In genomic region chr11:94809251-94809650, GRCh38 we compare ENCODE assay signal across 24 cellular contexts. TPM values are rescaled to one million over a fixed set of nuclear protein-coding genes. Genes with fewer than 3 reads are reported as not detected.
DNase-seq lines count a peak whose midpoint lies in the region; ATAC-seq and TF ChIP-seq lines count a peak whose summit lies in the region.
"Had no signal": no experiment of that assay in that cellular context is flagged by ENCODE, and none has a peak within 500 bp of the region (broad histone marks: within the 10 kb centered on the region; RNA-seq: fewer than 3 reads in every experiment).

No MANE protein-coding gene starts in this region.

- intact Hi-C loops in psoas muscle (cut with DNase I): no loop called here

- peaks cover 3% of the 10 kb centered on the region for H3K9me3 ChIP-seq in SJCRH30 (replicated peaks)
- H3K9me3 ChIP-seq in psoas muscle: no peaks in the 10 kb centered on the region
- H3K9me3 ChIP-seq: gastroesophageal sphincter had no signal

- ATAC-seq in psoas muscle (peak; percentile 52 to 78 (median 66)), HG03442 (IDR thresholded peaks at IDR 0.05; ENCODE audit: unreplicated experiment) (no peak)
- ATAC-seq: activated CD4-positive, alpha-beta T cell treated with anti-CD3 and anti-CD28 coated beads for 36 hours; gastroesophageal sphincter had no signal

- DNase-seq in EH (ENCODE audit: low read depth) (peak; percentile 72), SJCRH30 (no peak), fibroblast of the aortic adventitia (ENCODE audit: low read depth) (no peak), psoas muscle (no peak), GOT3 (lab: John Stamatoyannopoulos, UW) (no peak), NCI-H510A (lab: John Stamatoyannopoulos, UW) (no peak)
- DNase-seq: activated CD4-positive, alpha-beta T cell treated with anti-CD3 and anti-CD28 coated beads for 36 hours; activated naive CD4-positive, alpha-beta T cell treated with anti-CD3 and anti-CD28 coated beads for 36 hours; activated T-cell treated with anti-CD3 and anti-CD28 coated beads, Interleukin-2, amount 50 U/mL, for 48 hours; aorta; CD4-positive, alpha-beta T cell; DMS153; GF-D8; mammary epithelial cell; naive B cell; NCI-H1092; NCI-H2029; NCI-H510A treated with DMSO at 0.1 percent for 48 hours; NK-92 treated with Interleukin-12 subunit alpha and Interleukin-12 subunit beta, amount 100 ng/mL, for 24 hours; SIG-M5; T-helper 1 cell had no signal

- 78 to 85% (median 81%) methylated on average over 5 of the region's 5 CpGs for WGBS in psoas muscle, 3 donors

- TF ChIP-seq CTCF in fibroblast of the aortic adventitia (IDR thresholded peaks at IDR 0.05; ENCODE audit: insufficient read depth, low read length) (peak; percentile 6), psoas muscle (IDR thresholded peaks at IDR 0.05) (no peak)

- H3K36me3 ChIP-seq in SJCRH30 (peaks cover 32% of the 10 kb centered on the region), psoas muscle (ENCODE audit: insufficient read depth in 1 of 2, low read depth in 1 of 2) (peaks cover 2 to 35% of the 10 kb centered on the region in 2 donors)

- H3K4me3 ChIP-seq in SJCRH30 (no peak overlapping the region), fibroblast of the aortic adventitia (ENCODE audit: low read depth, low read length) (no peak overlapping the region), psoas muscle (no peak overlapping the region)
- H3K4me3 ChIP-seq: gastroesophageal sphincter had no signal

- peak overlapping the region; percentile 30 for H3K27ac ChIP-seq in SJCRH30
- H3K27ac ChIP-seq in psoas muscle: no peak overlapping the region
- H3K27ac ChIP-seq: epithelial cell of prostate had no signal

- H3K27me3 ChIP-seq in SJCRH30 (no peaks in the 10 kb centered on the region), psoas muscle (ENCODE audit: insufficient read depth in 3 of 3, low read length in 2 of 3) (no peaks in the 10 kb centered on the region)
- H3K27me3 ChIP-seq: gastroesophageal sphincter had no signal

- peaks cover 82% of the 10 kb centered on the region for H3K4me1 ChIP-seq in SJCRH30
- peaks cover 44% of the 10 kb centered on the region for H3K4me1 ChIP-seq in psoas muscle

RNA-seq across cellular contexts. Expression of gene AMOTL1, which starts 41.1 kb away (rescaled TPM):
- 52.5 and 57.4 TPM in 2 replicates for total RNA-seq in SJCRH30 (2014; rRNA removed; shearing (Covaris generic))
- 29.4 and 64.7 TPM in 2 replicates for total RNA-seq in fibroblast of the aortic adventitia (ENCODE audit: low replicate concordance)
- 100 to 1,000 TPM; 225 to 355 (median 292) TPM for total RNA-seq in psoas muscle
- polyA plus RNA-seq in psoas muscle: 100 to 1,000 TPM in 1 of 3 donors, 10 to 100 TPM in 2; 46.5 to 162 (median 91.8) TPM
